In genomic region chr4:37562592-37562991, GRCh38 we compare ENCODE assay signal across 26 cellular contexts.
DNase-seq lines count a peak whose midpoint lies in the region; ATAC-seq, FAIRE-seq and TF ChIP-seq lines count a peak whose summit lies in the region.
"Had no signal": no experiment of that assay in that cellular context is flagged by ENCODE, and none has a peak within 500 bp of the region (broad histone marks: within the 10 kb centered on the region; RNA-seq: fewer than 3 reads in every experiment).

No MANE protein-coding gene starts in this region.

- H4K8ac ChIP-seq in IMR-90 (ENCODE audit: low read depth in 2 of 2, low read length in 2 of 2): no peak overlapping the region

- CTCF ChIA-PET in A549 (lab: Yijun Ruan, JAX) (interaction anchor here (1.8 kb wide), 1 partner anchor 109 kb away, joined by 6 read pairs; a partner anchor contains a TSS), IMR-90 (lab: Yijun Ruan, JAX) (no interaction called here), GM10248 (lab: Yijun Ruan, JAX) (interaction anchor here (2.8 kb wide), 1 partner anchor 109 kb away, joined by 9 read pairs; a partner anchor contains a TSS)

- no peak overlapping the region for H4K91ac ChIP-seq in IMR-90 (ENCODE audit: insufficient read depth, low read depth, low read length)

- H3K4me1 ChIP-seq in A549 (peaks cover 13% of the 10 kb centered on the region; the same call in 1 of the 3 replicates), IMR-90 (ENCODE audit: control insufficient read depth, insufficient read depth, low read length) (0 out of 2 replicates have a peak, but pooled peaks cover 2% of the 10 kb centered on the region), foreskin keratinocyte (peaks cover 11% of the 10 kb centered on the region)
- H3K4me1 ChIP-seq: Peyer's patch, thyroid gland had no signal

- H3K4me3 ChIP-seq in A549 (no peak overlapping the region), IMR-90 (ENCODE audit: insufficient read depth, low read depth, low read length) (no peak overlapping the region), brain microvascular endothelial cell (ENCODE audit: low read depth, low read length) (no peak overlapping the region)
- H3K4me3 ChIP-seq: Peyer's patch, SK-N-MC, thyroid gland had no signal

- H2BK15ac ChIP-seq in IMR-90 (ENCODE audit: low read depth, low read length): no peak overlapping the region

- no peak overlapping the region for H3K56ac ChIP-seq in IMR-90 (ENCODE audit: extremely low read depth, insufficient read depth, low read length)

- peak overlapping the region; percentile 14 to 39; a peak in 1 of 6 replicates for H3K27ac ChIP-seq in A549
- no peak overlapping the region for H3K27ac ChIP-seq in IMR-90 (ENCODE audit: insufficient read depth, low read length)
- H3K27ac ChIP-seq in brain microvascular endothelial cell: peak overlapping the region; percentile 5
- H3K27ac ChIP-seq in foreskin keratinocyte: no peak overlapping the region
- H3K27ac ChIP-seq: Peyer's patch, SK-N-MC, thyroid gland, VCaP had no signal

- H2BK120ac ChIP-seq in IMR-90 (ENCODE audit: low read depth, low read length): no peak overlapping the region

- DNase-seq in A549 (ENCODE audit: low read depth in 1 of 2, low spot score in 1 of 2) (peak in 1 of 2 experiments; percentile 18), IMR-90 (peak; percentile 33), brain microvascular endothelial cell (peak; percentile 34), foreskin keratinocyte (peak; percentile 49 to 83), NCI-H187 treated with DMSO at 0.1 percent for 48 hours (lab: John Stamatoyannopoulos, UW) (no peak), GM10248 (ENCODE audit: extremely low spot score) (no peak), NCI-H1417 (lab: John Stamatoyannopoulos, UW) (no peak)
- DNase-seq in activated effector memory CD4-positive, alpha-beta T cell treated with anti-CD3 and anti-CD28 coated beads, Interleukin-2, amount 50 U/mL, for 16 hours: no peak
- DNase-seq: 8988T; activated CD4-positive, alpha-beta T cell treated with anti-CD3 and anti-CD28 coated beads, Interleukin-2, amount 10 ng/mL, durations not matched to agents 24 days and 14 days; activated naive CD4-positive, alpha-beta T cell treated with anti-CD3 and anti-CD28 coated beads, Interleukin-2, amount 50 U/mL, for 16 hours; anterior cingulate cortex; CD8-positive, alpha-beta T cell; DMS153; KG1; left colon; NCI-H1436 treated with DMSO at 0.1 percent for 48 hours; NCI-H526; Peyer's patch; stimulated activated CD4-positive, alpha-beta T cell treated with anti-CD3 and anti-CD28 coated beads, Interleukin-15, amount 100 ng/mL, for 24 hours; T-helper 17 cell; thyroid gland had no signal

- dilution Hi-C loops in IMR-90 (cut with HindIII; ENCODE audit: low sequenced_read_pairs, unreplicated experiment): no loop called here

- H3K9me3 ChIP-seq in A549 (no peaks in the 10 kb centered on the region), IMR-90 (ENCODE audit: control insufficient read depth, insufficient read depth, low read length) (no peaks in the 10 kb centered on the region)
- H3K9me3 ChIP-seq: Peyer's patch, thyroid gland had no signal

- H3K23ac ChIP-seq in IMR-90 (ENCODE audit: low read depth, low read length): no peak overlapping the region

- H3K36me3 ChIP-seq in IMR-90 (ENCODE audit: control insufficient read depth, insufficient read depth, low read length): no peaks in the 10 kb centered on the region
- H3K36me3 ChIP-seq in brain microvascular endothelial cell (replicated peaks): no peaks in the 10 kb centered on the region
- H3K36me3 ChIP-seq: Peyer's patch, thyroid gland had no signal

- POLR2A ChIA-PET in A549 (lab: Yijun Ruan, JAX): no interaction called here
- POLR2A ChIA-PET in IMR-90 (lab: Charles Lee; ENCODE audit: unreplicated experiment): no interaction called here
- POLR2A ChIA-PET in GM10248 (lab: Yijun Ruan, JAX): no interaction called here

- no peak overlapping the region for H3K18ac ChIP-seq in IMR-90 (ENCODE audit: low read depth, low read length)

- TF ChIP-seq POLR2A in A549 (IDR thresholded peaks at IDR 0.05; ENCODE audit: low read length) (no peak), IMR-90 (IDR thresholded peaks at IDR 0.05; ENCODE audit: low read depth, low read length) (no peak)

- H2AK9ac ChIP-seq in IMR-90 (replicated peaks; ENCODE audit: low read depth, low read length, poor library complexity): no peak overlapping the region

- intact Hi-C loops in IMR-90 (cut with micrococcal nuclease): no loop called here

- no peak overlapping the region for H3K14ac ChIP-seq in IMR-90 (replicated peaks; ENCODE audit: low read depth, low read length)

- H2AFZ ChIP-seq in IMR-90 (replicated peaks; ENCODE audit: low read length, poor library complexity): no peak overlapping the region

- H3K4me2 ChIP-seq in A549: peak overlapping the region; percentile 43; the same call in 1 of the 3 replicates
- H3K4me2 ChIP-seq in IMR-90 (ENCODE audit: low read depth, low read length): no peak overlapping the region

- no peaks in the 10 kb centered on the region for H3K79me1 ChIP-seq in IMR-90 (ENCODE audit: low read depth in 1 of 2, low read length in 2 of 2)

- in situ Hi-C loops in IMR-90 (cut with MboI; ENCODE audit: low sequenced_read_pairs) (loop anchor here (10.0 kb wide), 1 partner anchor 108 kb away; a partner anchor contains a TSS), brain microvascular endothelial cell (cut with HindIII; ENCODE audit: low pct_ligation_motif_present, low sequenced_read_pairs) (no loop called here)

- no peak for TF ChIP-seq EP300 in A549 (IDR thresholded peaks at IDR 0.05)

- no peak overlapping the region for H3K9ac ChIP-seq in IMR-90 (ENCODE audit: low read depth, low read length)

- 39% methylated on average over 4 of the region's 4 CpGs for WGBS in A549 (ENCODE audit: missing lambda C conversion rate)
- no CpG with 5 or more reads among the region's 4 CpGs for WGBS in IMR-90 (ENCODE audit: extremely low coverage in 2 of 2, insufficient read length in 1 of 2), 2 experiments

- BruUV-seq in IMR-90 (replicated peaks; lab: Mats Ljungman, UMichigan): no TSS peak

- H3K9me1 ChIP-seq in IMR-90 (ENCODE audit: insufficient read depth, low read length): no peaks in the 10 kb centered on the region

- no peaks in the 10 kb centered on the region for H3K27me3 ChIP-seq in IMR-90 (ENCODE audit: control insufficient read depth, insufficient read depth, low read length)
- no peaks in the 10 kb centered on the region for H3K27me3 ChIP-seq in brain microvascular endothelial cell (replicated peaks)
- H3K27me3 ChIP-seq in foreskin keratinocyte: no peaks in the 10 kb centered on the region
- H3K27me3 ChIP-seq: Peyer's patch, thyroid gland had no signal

- no peak overlapping the region for H2AK5ac ChIP-seq in IMR-90 (ENCODE audit: low read depth, low read length)

- no peaks in the 10 kb centered on the region for H4K20me1 ChIP-seq in IMR-90 (ENCODE audit: insufficient read depth, low read length)

- H4K5ac ChIP-seq in IMR-90 (ENCODE audit: low read depth, low read length): no peak overlapping the region

- no peak overlapping the region for H2BK20ac ChIP-seq in IMR-90 (ENCODE audit: low read depth, low read length)

- no peak for FAIRE-seq in A549 (lab: Jason Lieb, UNC)
- FAIRE-seq: HTR-8/SVneo had no signal

- no peak overlapping the region for H2BK5ac ChIP-seq in IMR-90 (ENCODE audit: low read depth, low read length, poor library complexity, severe bottlenecking)

- no peak overlapping the region for H3K4ac ChIP-seq in IMR-90 (ENCODE audit: low read depth, low read length)

- TF ChIP-seq RAD21 in A549 (conservative IDR thresholded peaks at IDR 0.05 in 1 of 2, IDR thresholded peaks at IDR 0.05 in 1 of 2) (no peak), IMR-90 (IDR thresholded peaks at IDR 0.05; ENCODE audit: low read length) (no peak)

- ATAC-seq in A549 (no peak; a peak in 3 of 6 replicates), IMR-90 (ENCODE audit: low read depth) (no peak), foreskin keratinocyte (peak; percentile 58)
- ATAC-seq: CD8-positive, alpha-beta T cell; left colon; sciatic nerve; T-helper 17 cell had no signal

- no peak for TF ChIP-seq CTCF in A549 (IDR thresholded peaks at IDR 0.05)
- TF ChIP-seq CTCF in IMR-90 (conservative IDR thresholded peaks at IDR 0.05; ENCODE audit: low read depth, low read length): no peak
- TF ChIP-seq CTCF in brain microvascular endothelial cell (IDR thresholded peaks at IDR 0.05; ENCODE audit: low read depth, low read length, missing control alignments): no peak
- TF ChIP-seq CTCF in foreskin keratinocyte (conservative IDR thresholded peaks at IDR 0.05): no peak
- no peak for TF ChIP-seq CTCF in GM10248 (IDR thresholded peaks at IDR 0.05; ENCODE audit: control extremely low read depth, extremely low read depth, low read depth, missing control alignments)

TF ChIP-seq in A549, 52 proteins besides CTCF, POLR2A, EP300 and RAD21:
- no peak for TF ChIP-seq FOSL2 (IDR thresholded peaks at IDR 0.05)
- TF ChIP-seq FOSL2 (CRISPR knock-in tag; IDR thresholded peaks at IDR 0.05): peak; percentile 33; the same call in 1 of the 2 replicates
- TF ChIP-seq BHLHE40 (IDR thresholded peaks at IDR 0.05; ENCODE audit: low read depth, low read length): no peak

TF ChIP-seq in IMR-90, 13 proteins besides CTCF, POLR2A, EP300 and RAD21 (continues in another document):
- TF ChIP-seq NFE2L2 (IDR thresholded peaks at IDR 0.05; ENCODE audit: low read depth, low read length) (no peak), MAFK (IDR thresholded peaks at IDR 0.05; ENCODE audit: low read depth, low read length) (no peak), RCOR1 (IDR thresholded peaks at IDR 0.05; ENCODE audit: insufficient replicate concordance, low read length) (no peak), ELK1 (IDR thresholded peaks at IDR 0.05; ENCODE audit: borderline replicate concordance, low read depth, low read length) (no peak), USF2 (IDR thresholded peaks at IDR 0.05; ENCODE audit: low read depth, low read length) (no peak), FOS (IDR thresholded peaks at IDR 0.05; ENCODE audit: low read depth, low read length) (no peak), BHLHE40 (IDR thresholded peaks at IDR 0.05; ENCODE audit: low read depth, low read length) (no peak), RFX5 (IDR thresholded peaks at IDR 0.05; ENCODE audit: low read depth, low read length) (no peak)

Comparison
In these comparisons a context has a peak if more than half of its experiments do, and no peak if none do; other contexts are left out.
1. DNase-seq: peak in IMR-90 (single experiment), brain microvascular endothelial cell (single experiment) and foreskin keratinocyte (2 of 2); none in NCI-H187 treated with DMSO at 0.1 percent for 48 hours (single experiment), GM10248 (single experiment), NCI-H1417 (0 of 3) and activated effector memory CD4-positive, alpha-beta T cell treated with anti-CD3 and anti-CD28 coated beads, Interleukin-2, amount 50 U/mL, for 16 hours (single experiment).
2. H3K27ac ChIP-seq: peak in A549 (2 of 2) and brain microvascular endothelial cell (single experiment); none in IMR-90 (single experiment) and foreskin keratinocyte (single experiment).